8 cellular contexts compared by ENCODE assay signal in the genomic region with DNA sequence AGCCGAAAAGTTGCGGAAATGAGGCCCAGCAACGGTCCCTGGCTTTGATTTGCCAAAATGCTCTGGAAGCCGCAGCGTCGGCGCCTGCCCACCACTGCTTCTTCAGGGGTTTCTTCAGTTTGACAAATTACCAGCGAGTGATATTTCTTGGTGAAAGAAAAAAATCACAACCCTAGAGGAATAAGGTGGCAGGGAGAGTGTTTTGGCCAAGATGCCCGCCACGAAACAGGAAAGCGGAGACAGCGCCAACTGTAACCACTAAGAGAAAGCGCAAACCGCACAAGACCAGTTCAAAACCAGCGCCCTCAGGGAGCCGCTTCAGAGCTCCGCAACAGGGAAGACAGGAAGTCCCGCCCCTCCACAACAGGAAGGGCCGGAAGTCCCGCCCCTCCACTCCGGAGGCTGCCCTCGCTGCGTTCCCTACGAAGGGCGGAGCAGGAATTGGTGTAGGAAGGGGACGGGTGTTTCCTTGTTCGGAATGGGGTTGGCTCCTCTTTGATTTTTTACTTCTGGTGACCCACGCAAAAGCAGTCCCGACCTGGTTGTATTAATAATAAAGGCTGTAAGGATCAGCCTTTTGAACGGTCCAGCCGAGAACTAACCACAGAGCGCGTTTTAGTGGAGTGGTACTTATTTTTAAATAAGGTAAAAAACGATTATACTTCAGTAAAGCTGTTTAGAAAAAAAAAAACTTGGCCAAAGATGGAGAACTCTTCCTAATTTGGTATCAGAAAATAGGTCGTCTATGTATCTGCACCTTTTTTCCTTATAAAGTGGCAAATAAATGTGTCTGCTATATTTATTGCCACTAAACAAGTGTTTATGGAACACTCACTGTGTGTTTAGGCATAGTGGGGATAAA. TPM values are rescaled to one million over a fixed set of nuclear protein-coding genes. Genes with fewer than 3 reads are reported as not detected.
DNase-seq lines count a peak whose midpoint lies in the region; ATAC-seq and TF ChIP-seq lines count a peak whose summit lies in the region.

Gene C5orf34 (minus strand): TSS at position 333 of the 862 bp plus-strand sequence. CDS start 5,809 bp downstream, outside the sequence.

- H3K4me1 ChIP-seq in esophagus squamous epithelium, result peaks cover 0 to 32% (median 12%) of the 10 kb centered on the region in 3 donors

- DNase-seq in DMS79 (lab: John Stamatoyannopoulos, UW) (peak; percentile 92), KG1 (lab: John Stamatoyannopoulos, UW) (peak; percentile 94), esophagus squamous epithelium (lab: John Stamatoyannopoulos, UW) (peak; percentile 80), myocyte (ENCODE audit: low read depth) (peak; percentile 97)
- DNase-seq in activated T-cell treated with anti-CD3 and anti-CD28 coated beads, Interleukin-2, amount 50 U/mL, for 48 hours, result peak; percentile 94 to 97
- DNase-seq in stimulated activated CD8-positive, alpha-beta memory T cell treated with anti-CD3 and anti-CD28 coated beads, Interleukin-7, amount 100 ng/mL, for 4 hours (ENCODE audit: low read depth in 2 of 2), result peak; percentile 88

- H3K27ac ChIP-seq in esophagus squamous epithelium, result peak within 1 kb of the TSS; percentile 82 to 94 (median 90)

- intact Hi-C loops in esophagus squamous epithelium (cut with DNase I), result no loop called here

- TF ChIP-seq POLR2A in esophagus squamous epithelium (IDR thresholded peaks at IDR 0.05), result peak in 3 of 4 donors; percentile 47 to 74 (median 72)

- WGBS in esophagus squamous epithelium, 2 donors, result 0 to 1% methylated on average over 26 to 34 of the region's 35 CpGs

- peak in 2 of 6 experiments; percentile 4 to 22 for TF ChIP-seq CTCF in esophagus squamous epithelium (IDR thresholded peaks at IDR 0.05)

- H3K36me3 ChIP-seq in esophagus squamous epithelium, result no peaks in the 10 kb centered on the region

- H3K27me3 ChIP-seq in esophagus squamous epithelium, result no peaks in the 10 kb centered on the region

- peak; percentile 98 for ATAC-seq in GM21737 (IDR thresholded peaks at IDR 0.05; ENCODE audit: unreplicated experiment)

- peak within 1 kb of the TSS; percentile 30 to 75 (median 70) for H3K4me3 ChIP-seq in esophagus squamous epithelium

- H3K9me3 ChIP-seq in esophagus squamous epithelium, result no peaks in the 10 kb centered on the region

TF ChIP-seq in PFSK-1, 5 proteins besides CTCF, POLR2A, EP300 and RAD21:
- TF ChIP-seq, protein P1, sequence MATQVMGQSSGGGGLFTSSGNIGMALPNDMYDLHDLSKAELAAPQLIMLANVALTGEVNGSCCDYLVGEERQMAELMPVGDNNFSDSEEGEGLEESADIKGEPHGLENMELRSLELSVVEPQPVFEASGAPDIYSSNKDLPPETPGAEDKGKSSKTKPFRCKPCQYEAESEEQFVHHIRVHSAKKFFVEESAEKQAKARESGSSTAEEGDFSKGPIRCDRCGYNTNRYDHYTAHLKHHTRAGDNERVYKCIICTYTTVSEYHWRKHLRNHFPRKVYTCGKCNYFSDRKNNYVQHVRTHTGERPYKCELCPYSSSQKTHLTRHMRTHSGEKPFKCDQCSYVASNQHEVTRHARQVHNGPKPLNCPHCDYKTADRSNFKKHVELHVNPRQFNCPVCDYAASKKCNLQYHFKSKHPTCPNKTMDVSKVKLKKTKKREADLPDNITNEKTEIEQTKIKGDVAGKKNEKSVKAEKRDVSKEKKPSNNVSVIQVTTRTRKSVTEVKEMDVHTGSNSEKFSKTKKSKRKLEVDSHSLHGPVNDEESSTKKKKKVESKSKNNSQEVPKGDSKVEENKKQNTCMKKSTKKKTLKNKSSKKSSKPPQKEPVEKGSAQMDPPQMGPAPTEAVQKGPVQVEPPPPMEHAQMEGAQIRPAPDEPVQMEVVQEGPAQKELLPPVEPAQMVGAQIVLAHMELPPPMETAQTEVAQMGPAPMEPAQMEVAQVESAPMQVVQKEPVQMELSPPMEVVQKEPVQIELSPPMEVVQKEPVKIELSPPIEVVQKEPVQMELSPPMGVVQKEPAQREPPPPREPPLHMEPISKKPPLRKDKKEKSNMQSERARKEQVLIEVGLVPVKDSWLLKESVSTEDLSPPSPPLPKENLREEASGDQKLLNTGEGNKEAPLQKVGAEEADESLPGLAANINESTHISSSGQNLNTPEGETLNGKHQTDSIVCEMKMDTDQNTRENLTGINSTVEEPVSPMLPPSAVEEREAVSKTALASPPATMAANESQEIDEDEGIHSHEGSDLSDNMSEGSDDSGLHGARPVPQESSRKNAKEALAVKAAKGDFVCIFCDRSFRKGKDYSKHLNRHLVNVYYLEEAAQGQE (IDR thresholded peaks at IDR 0.05; ENCODE audit: insufficient read depth in 1 of 2, low read depth in 2 of 2, low read length in 2 of 2), result no peak
- TF ChIP-seq POLR2AphosphoS5 (IDR thresholded peaks at IDR 0.05; ENCODE audit: low read depth, low read length) (peak; percentile 97), TAF1 (IDR thresholded peaks at IDR 0.05; ENCODE audit: borderline replicate concordance, insufficient read depth, low read length) (peak; percentile 94), FOXP2 (optimal IDR thresholded peaks at IDR 0.05; ENCODE audit: borderline replicate concordance, extremely low read depth, extremely low read length, insufficient read depth) (peak; percentile 81), SIN3A (IDR thresholded peaks at IDR 0.05; ENCODE audit: borderline replicate concordance, insufficient read depth, low read length) (no peak)

RNA-seq across cellular contexts. Expression of gene C5orf34, which starts in this region (rescaled TPM):
- 1.6 TPM for polyA plus RNA-seq in PFSK-1 (2012; ENCODE audit: insufficient read length, low read depth)
- total RNA-seq in esophagus squamous epithelium, result 1 to 10 TPM in 3 of 4 donors, under 1 TPM in 1; 0.87 to 5.1 (median 1.9) TPM
- 2.0 and 3.6 TPM in 2 replicates for total RNA-seq in myocyte
- 0.97 TPM for polyA plus RNA-seq in myocyte (2012)

Comparison
In these comparisons a context has a peak if more than half of its experiments do, and no peak if none do; other contexts are left out.
1. Peak in every context shown above with its lines: DNase-seq, ATAC-seq, H3K4me3 ChIP-seq and H3K27ac ChIP-seq.